Comparison of ENCODE assay signal across 8 cellular contexts in the genomic region with DNA sequence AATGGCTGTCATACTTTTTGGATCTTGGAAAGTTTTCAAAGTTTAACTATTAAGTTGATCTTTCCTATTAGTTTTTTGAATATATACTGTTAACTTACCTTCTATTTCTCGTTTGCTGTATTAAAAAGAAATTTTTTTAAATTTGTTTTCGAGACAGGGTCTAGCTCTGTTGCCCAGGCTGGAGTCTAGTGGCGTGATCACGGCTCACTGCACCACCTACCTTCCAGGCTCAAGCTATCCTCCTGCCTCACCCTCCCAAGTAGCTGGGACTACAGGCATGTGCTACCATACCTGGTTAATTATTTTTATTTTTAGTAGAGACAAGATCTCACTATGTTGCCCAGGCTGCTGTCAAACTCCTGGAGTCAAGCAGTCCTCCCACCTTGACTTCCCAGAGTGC.
"Had no signal": no experiment of that assay in that cellular context is flagged by ENCODE, and none has a peak within 500 bp of the region (broad histone marks: within the 10 kb centered on the region; RNA-seq: fewer than 3 reads in every experiment).

No MANE protein-coding gene starts in this region.

- ATAC-seq: GM23338, HepG2 had no signal

- H3K4me2 ChIP-seq: GM23338 had no signal

- H3K4me3 ChIP-seq: GM23338 had no signal

- FAIRE-seq: H1, H54, HepG2 had no signal

- H3K27ac ChIP-seq: HL-60 had no signal

- DNase-seq: H9, HCEC 1CT, KBM-7 had no signal

- H2AFZ ChIP-seq: GM23338 had no signal
